ENCODE assay signal across 1 cellular context in genomic region chr12:11717533-11717961, GRCh38.
TF ChIP-seq lines count a peak whose summit lies in the region.

No MANE protein-coding gene starts in this region.

TF ChIP-seq in HepG2, 621 proteins besides CTCF, POLR2A, EP300 and RAD21 (continued from another document and continues in another):
- TF ChIP-seq STAT6 (CRISPR knock-in tag; IDR thresholded peaks at IDR 0.05; ENCODE audit: borderline replicate concordance): no peak
- no peak for TF ChIP-seq MTERF4 (CRISPR knock-in tag; IDR thresholded peaks at IDR 0.05)
- no peak for TF ChIP-seq CCAR2 (optimal IDR thresholded peaks at IDR 0.05; ENCODE audit: low read depth, low read length)
- no peak for TF ChIP-seq TSC22D2 (CRISPR knock-in tag; IDR thresholded peaks at IDR 0.05; ENCODE audit: borderline replicate concordance)
- TF ChIP-seq MTA3 (CRISPR knock-in tag; IDR thresholded peaks at IDR 0.05): no peak
- TF ChIP-seq ZBTB7A (CRISPR knock-in tag; IDR thresholded peaks at IDR 0.05): no peak
- no peak for TF ChIP-seq NPAS2 (CRISPR knock-in tag; IDR thresholded peaks at IDR 0.05; ENCODE audit: borderline replicate concordance)
- no peak for TF ChIP-seq SKI (IDR thresholded peaks at IDR 0.05; ENCODE audit: partially characterized antibody)
- TF ChIP-seq HMGXB3 (CRISPR knock-in tag; IDR thresholded peaks at IDR 0.05; ENCODE audit: borderline replicate concordance): no peak
- TF ChIP-seq SALL2 (CRISPR knock-in tag; IDR thresholded peaks at IDR 0.05): no peak
- TF ChIP-seq MEF2D (CRISPR knock-in tag; IDR thresholded peaks at IDR 0.05): no peak
- TF ChIP-seq ZNF83 (CRISPR knock-in tag; IDR thresholded peaks at IDR 0.05; ENCODE audit: borderline replicate concordance): no peak
- no peak for TF ChIP-seq ZNF788 (CRISPR knock-in tag; IDR thresholded peaks at IDR 0.05; ENCODE audit: borderline replicate concordance)
- peak; percentile 38; the same call in 1 of the 2 replicates for TF ChIP-seq SP5 (CRISPR knock-in tag; IDR thresholded peaks at IDR 0.05; ENCODE audit: borderline replicate concordance, low read depth)
- TF ChIP-seq HNRNPLL (IDR thresholded peaks at IDR 0.05; ENCODE audit: low read depth, low read length, poor library complexity, severe bottlenecking): no peak
- peak; percentile 85 for TF ChIP-seq HNF4A (CRISPR knock-in tag; IDR thresholded peaks at IDR 0.05)
- TF ChIP-seq SOX13 (IDR thresholded peaks at IDR 0.05): no peak
- TF ChIP-seq SOX13 (CRISPR knock-in tag; conservative IDR thresholded peaks at IDR 0.05 in 1 of 2, IDR thresholded peaks at IDR 0.05 in 1 of 2): peak in 1 of 2 experiments; percentile 22; a peak in 1 of 4 replicates
- no peak for TF ChIP-seq ARID4A (CRISPR knock-in tag; IDR thresholded peaks at IDR 0.05; ENCODE audit: borderline replicate concordance)
- no peak for TF ChIP-seq ZMYM4 (CRISPR knock-in tag; IDR thresholded peaks at IDR 0.05)
- no peak for TF ChIP-seq ZNF547 (CRISPR knock-in tag; IDR thresholded peaks at IDR 0.05)
- no peak for TF ChIP-seq MEIS2 (CRISPR knock-in tag; IDR thresholded peaks at IDR 0.05)
- TF ChIP-seq ZKSCAN1 (IDR thresholded peaks at IDR 0.05; ENCODE audit: low read length): no peak
- no peak for TF ChIP-seq ZBTB33 (CRISPR knock-in tag; IDR thresholded peaks at IDR 0.05)
- TF ChIP-seq ZNF605 (CRISPR knock-in tag; IDR thresholded peaks at IDR 0.05): no peak
- peak; percentile 38; the same call in 1 of the 2 replicates for TF ChIP-seq NCOR1 (IDR thresholded peaks at IDR 0.05; ENCODE audit: borderline replicate concordance, low read length)
- TF ChIP-seq KLF16 (CRISPR knock-in tag; IDR thresholded peaks at IDR 0.05): no peak
- no peak for TF ChIP-seq TRAFD1 (CRISPR knock-in tag; IDR thresholded peaks at IDR 0.05; ENCODE audit: borderline replicate concordance)
- TF ChIP-seq MTA1 (CRISPR knock-in tag; IDR thresholded peaks at IDR 0.05; ENCODE audit: borderline replicate concordance): no peak
- no peak for TF ChIP-seq SKIL (CRISPR knock-in tag; IDR thresholded peaks at IDR 0.05; ENCODE audit: borderline replicate concordance)
- no peak for TF ChIP-seq SOX5 (CRISPR knock-in tag; IDR thresholded peaks at IDR 0.05; ENCODE audit: borderline replicate concordance)
- no peak for TF ChIP-seq POLR2AphosphoS5 (IDR thresholded peaks at IDR 0.05; ENCODE audit: low read depth, low read length)
- no peak for TF ChIP-seq ZNF383 (CRISPR knock-in tag; IDR thresholded peaks at IDR 0.05; ENCODE audit: borderline replicate concordance)
- TF ChIP-seq RAD51 (IDR thresholded peaks at IDR 0.05; ENCODE audit: borderline replicate concordance): no peak
- TF ChIP-seq CENPT (CRISPR knock-in tag; IDR thresholded peaks at IDR 0.05; ENCODE audit: low read depth): no peak
- TF ChIP-seq RFX5 (IDR thresholded peaks at IDR 0.05; ENCODE audit: low read depth, low read length): no peak
- TF ChIP-seq ZNF629 (CRISPR knock-in tag; conservative IDR thresholded peaks at IDR 0.05): no peak
- no peak for TF ChIP-seq PHB2 (IDR thresholded peaks at IDR 0.05; ENCODE audit: partially characterized antibody)
- TF ChIP-seq RXRB (CRISPR knock-in tag; IDR thresholded peaks at IDR 0.05; ENCODE audit: borderline replicate concordance): no peak
- TF ChIP-seq ZNF776 (CRISPR knock-in tag; IDR thresholded peaks at IDR 0.05): no peak
- no peak for TF ChIP-seq ZNF780A (CRISPR knock-in tag; IDR thresholded peaks at IDR 0.05)
- peak; percentile 26 for TF ChIP-seq TEAD3 (CRISPR knock-in tag; optimal IDR thresholded peaks at IDR 0.05; ENCODE audit: borderline replicate concordance)
- TF ChIP-seq ZNF790 (CRISPR knock-in tag; IDR thresholded peaks at IDR 0.05; ENCODE audit: borderline replicate concordance): no peak
- TF ChIP-seq SRSF4 (IDR thresholded peaks at IDR 0.05; ENCODE audit: low read depth, low read length, poor library complexity, severe bottlenecking): no peak
- no peak for TF ChIP-seq ZNF556 (CRISPR knock-in tag; IDR thresholded peaks at IDR 0.05; ENCODE audit: borderline replicate concordance)
- TF ChIP-seq ELF1 (CRISPR knock-in tag; IDR thresholded peaks at IDR 0.05): no peak
- no peak for TF ChIP-seq HBP1 (CRISPR knock-in tag; IDR thresholded peaks at IDR 0.05; ENCODE audit: low read depth)
- TF ChIP-seq ZNF44 (CRISPR knock-in tag; IDR thresholded peaks at IDR 0.05): no peak
- TF ChIP-seq ZNF746 (CRISPR knock-in tag; IDR thresholded peaks at IDR 0.05): no peak
